In genomic region chr9:122262073-122262472, GRCh38 we compare ENCODE assay signal across 20 cellular contexts. TPM values are rescaled to one million over a fixed set of nuclear protein-coding genes. Genes with fewer than 3 reads are reported as not detected.
A peak's percentile ranks its signal among the peaks of the same experiment; 100 is the strongest.
DNase-seq lines count a peak whose midpoint lies in the region; ATAC-seq, FAIRE-seq and TF ChIP-seq lines count a peak whose summit lies in the region.
"Had no signal": no experiment of that assay in that cellular context is flagged by ENCODE, and none has a peak within 500 bp of the region (broad histone marks: within the 10 kb centered on the region; RNA-seq: fewer than 3 reads in every experiment).

No MANE protein-coding gene starts in this region.

- peak overlapping the region; percentile 94 for H3K27ac Mint-ChIP-seq in CD4-positive, alpha-beta T cell
- peak overlapping the region; percentile 59 for H3K27ac Mint-ChIP-seq in activated T-helper 17 cell treated with anti-CD3 and anti-CD28 coated beads, Interleukin-2, amount 50 U/mL, for 72 hours
- peak overlapping the region; percentile 43 for H3K27ac Mint-ChIP-seq in mesothelial cell of epicardium
- no peak overlapping the region for H3K27ac Mint-ChIP-seq in stimulated activated effector memory CD8-positive, alpha-beta T cell treated with anti-CD3 and anti-CD28 coated beads, Interleukin-12 subunit alpha, Interleukin-12 subunit beta, amount 100 ng/mL, for 72 hours

- DNase-seq in A549 (ENCODE audit: low read depth in 1 of 2, low spot score in 1 of 2), result no peak
- no peak for DNase-seq in CD4-positive, alpha-beta T cell
- DNase-seq in mesothelial cell of epicardium (ENCODE audit: low spot score in 2 of 2, unreplicated experiment in 2 of 2), result no peak
- no peak for DNase-seq in stimulated activated effector memory CD8-positive, alpha-beta T cell treated with anti-CD3 and anti-CD28 coated beads, Interleukin-12 subunit alpha, Interleukin-12 subunit beta, amount 100 ng/mL, for 72 hours (ENCODE audit: low spot score in 2 of 2)
- no peak for DNase-seq in NCI-H2196 (lab: John Stamatoyannopoulos, UW; ENCODE audit: unreplicated experiment)
- DNase-seq: activated effector memory CD4-positive, alpha-beta T cell treated with anti-CD3 and anti-CD28 coated beads, Interleukin-2, amount 50 U/mL, for 16 hours; glutamatergic neuron; nucleus accumbens; stimulated activated CD4-positive, alpha-beta T cell treated with anti-CD3 and anti-CD28 coated beads, Interleukin-4, amount 100 ng/mL, for 1 hour; stimulated activated CD8-positive, alpha-beta memory T cell treated with anti-CD3 and anti-CD28 coated beads, Interleukin-4, amount 100 ng/mL, for 48 hours had no signal

- WGBS in A549 (ENCODE audit: missing lambda C conversion rate), result 93% methylated on average over 1 of the region's 1 CpG

- no peak for TF ChIP-seq EP300 in A549 (IDR thresholded peaks at IDR 0.05)

- TF ChIP-seq CTCF in A549 (IDR thresholded peaks at IDR 0.05), result no peak
- TF ChIP-seq CTCF in CD4-positive, alpha-beta T cell (IDR thresholded peaks at IDR 0.05), result no peak
- no peak for TF ChIP-seq CTCF in mesothelial cell of epicardium (IDR thresholded peaks at IDR 0.05; ENCODE audit: unreplicated experiment)

- peaks cover 20% of the 10 kb centered on the region for H3K4me1 ChIP-seq in A549

- no peaks in the 10 kb centered on the region for H3K27me3 ChIP-seq in CD4-positive, alpha-beta T cell (ENCODE audit: control insufficient read depth, insufficient read depth, low read length)
- H3K27me3 ChIP-seq: body of pancreas, tibial artery had no signal

- FAIRE-seq in A549 (lab: Jason Lieb, UNC), result no peak
- FAIRE-seq: HTR-8/SVneo, RCC 7860 had no signal

- ATAC-seq in A549, result no peak
- ATAC-seq in CD4-positive, alpha-beta T cell (ENCODE audit: poor library complexity), result no peak
- ATAC-seq in activated T-helper 17 cell treated with anti-CD3 and anti-CD28 coated beads, Interleukin-2, amount 50 U/mL, for 72 hours (replicated peaks), result no peak
- no peak for ATAC-seq in HG02623 (IDR thresholded peaks at IDR 0.05; ENCODE audit: unreplicated experiment)
- no peak for ATAC-seq in HG02610 (IDR thresholded peaks at IDR 0.05; ENCODE audit: unreplicated experiment)
- ATAC-seq in stimulated activated effector memory CD8-positive, alpha-beta T cell treated with anti-CD3 and anti-CD28 coated beads, Interleukin-12 subunit alpha, Interleukin-12 subunit beta, amount 100 ng/mL, for 72 hours, result no peak
- ATAC-seq: body of pancreas, SK-N-SH treated with all-trans-retinoic acid at 6 μM for 48 hours had no signal

- POLR2A ChIA-PET in A549 (lab: Yijun Ruan, JAX), result no interaction called here
- POLR2A ChIA-PET in CD4-positive, alpha-beta T cell (lab: Charles Lee), result no interaction called here

- no peak for TF ChIP-seq RAD21 in A549 (conservative IDR thresholded peaks at IDR 0.05 in 1 of 2, IDR thresholded peaks at IDR 0.05 in 1 of 2)

- no peak for TF ChIP-seq POLR2A in A549 (IDR thresholded peaks at IDR 0.05; ENCODE audit: low read length)

- H3K36me3 Mint-ChIP-seq in CD4-positive, alpha-beta T cell (ENCODE audit: low read depth), result peaks cover 63% of the 10 kb centered on the region
- peaks cover 83% of the 10 kb centered on the region for H3K36me3 Mint-ChIP-seq in activated T-helper 17 cell treated with anti-CD3 and anti-CD28 coated beads, Interleukin-2, amount 50 U/mL, for 72 hours (ENCODE audit: low read depth)
- peaks cover 7% of the 10 kb centered on the region for H3K36me3 Mint-ChIP-seq in mesothelial cell of epicardium
- H3K36me3 Mint-ChIP-seq in stimulated activated effector memory CD8-positive, alpha-beta T cell treated with anti-CD3 and anti-CD28 coated beads, Interleukin-12 subunit alpha, Interleukin-12 subunit beta, amount 100 ng/mL, for 72 hours, result peaks cover 57% of the 10 kb centered on the region

- no peaks in the 10 kb centered on the region for H3K27me3 Mint-ChIP-seq in CD4-positive, alpha-beta T cell
- H3K27me3 Mint-ChIP-seq in activated T-helper 17 cell treated with anti-CD3 and anti-CD28 coated beads, Interleukin-2, amount 50 U/mL, for 72 hours, result no peaks in the 10 kb centered on the region
- H3K27me3 Mint-ChIP-seq in mesothelial cell of epicardium (ENCODE audit: low read depth), result no peaks in the 10 kb centered on the region

- H3K4me1 Mint-ChIP-seq in CD4-positive, alpha-beta T cell (ENCODE audit: low read depth), result peaks cover 64% of the 10 kb centered on the region
- H3K4me1 Mint-ChIP-seq in activated T-helper 17 cell treated with anti-CD3 and anti-CD28 coated beads, Interleukin-2, amount 50 U/mL, for 72 hours, result peaks cover 17% of the 10 kb centered on the region
- H3K4me1 Mint-ChIP-seq in mesothelial cell of epicardium, result peaks cover 29% of the 10 kb centered on the region
- H3K4me1 Mint-ChIP-seq in stimulated activated effector memory CD8-positive, alpha-beta T cell treated with anti-CD3 and anti-CD28 coated beads, Interleukin-12 subunit alpha, Interleukin-12 subunit beta, amount 100 ng/mL, for 72 hours, result peaks cover 52% of the 10 kb centered on the region

- CTCF ChIA-PET in A549 (lab: Yijun Ruan, JAX), result interaction anchor here (0.9 to 1.9 kb wide), 3 partner anchors 88 to 163 kb away, joined by 3 read pairs; no protein-coding TSS in a partner anchor
- CTCF ChIA-PET in CD4-positive, alpha-beta T cell (lab: Charles Lee), result no interaction called here

- peak overlapping the region; percentile 83 for H3K4me3 Mint-ChIP-seq in CD4-positive, alpha-beta T cell
- peak overlapping the region; percentile 94 for H3K4me3 Mint-ChIP-seq in activated T-helper 17 cell treated with anti-CD3 and anti-CD28 coated beads, Interleukin-2, amount 50 U/mL, for 72 hours
- peak overlapping the region; percentile 26 for H3K4me3 Mint-ChIP-seq in mesothelial cell of epicardium
- no peak overlapping the region for H3K4me3 Mint-ChIP-seq in stimulated activated effector memory CD8-positive, alpha-beta T cell treated with anti-CD3 and anti-CD28 coated beads, Interleukin-12 subunit alpha, Interleukin-12 subunit beta, amount 100 ng/mL, for 72 hours
- H3K4me3 Mint-ChIP-seq: HFFc6 had no signal

- H3K9me3 ChIP-seq in A549, result no peaks in the 10 kb centered on the region
- H3K9me3 ChIP-seq in CD4-positive, alpha-beta T cell (ENCODE audit: control insufficient read depth, low read length), result no peaks in the 10 kb centered on the region
- H3K9me3 ChIP-seq: body of pancreas, tibial artery had no signal

- H3K9me3 Mint-ChIP-seq in CD4-positive, alpha-beta T cell, result no peaks in the 10 kb centered on the region
- H3K9me3 Mint-ChIP-seq in activated T-helper 17 cell treated with anti-CD3 and anti-CD28 coated beads, Interleukin-2, amount 50 U/mL, for 72 hours, result no peaks in the 10 kb centered on the region
- H3K9me3 Mint-ChIP-seq in mesothelial cell of epicardium, result no peaks in the 10 kb centered on the region
- H3K9me3 Mint-ChIP-seq in stimulated activated effector memory CD8-positive, alpha-beta T cell treated with anti-CD3 and anti-CD28 coated beads, Interleukin-12 subunit alpha, Interleukin-12 subunit beta, amount 100 ng/mL, for 72 hours, result no peaks in the 10 kb centered on the region
- H3K9me3 Mint-ChIP-seq: HFFc6 had no signal

- H3K27ac ChIP-seq in A549, result no peak overlapping the region
- H3K27ac ChIP-seq in CD4-positive, alpha-beta T cell (ENCODE audit: low read depth, low read length), result no peak overlapping the region
- H3K27ac ChIP-seq: body of pancreas had no signal

- no peak overlapping the region for H3K4me3 ChIP-seq in A549
- H3K4me3 ChIP-seq: body of pancreas, tibial artery had no signal

- H3K4me2 ChIP-seq in A549, result no peak overlapping the region

- intact Hi-C loops in CD4-positive, alpha-beta T cell (cut with DNase I, micrococcal nuclease), result loop anchor here in 1 of 2 experiments (10.0 kb wide), 4 partner anchors 563 to 1677 kb away; partner anchors contain the start of genes CDK5RAP2, PDCL, RC3H2 and ZBTB26

TF ChIP-seq in A549, 52 proteins besides CTCF, POLR2A, EP300 and RAD21:
- TF ChIP-seq RFX5 (IDR thresholded peaks at IDR 0.05), result no peak
- TF ChIP-seq KDM1A (IDR thresholded peaks at IDR 0.05; ENCODE audit: low read depth), result 0 out of 2 replicates have a peak, but pooled peaks have one; percentile 24

RNA-seq across cellular contexts. Expression of gene RBM18, which starts 2.6 kb away (rescaled TPM):
- polyA plus RNA-seq in A549 (2011; rRNA removed), result 41.1 and 52.3 TPM in 2 replicates
- polyA plus RNA-seq in A549 (2012; cell fraction: cytosol; rRNA removed), result 9.1 and 9.4 TPM in 2 replicates
- polyA plus RNA-seq in A549 (2012; cell fraction: nucleus; rRNA removed), result 2.5 and 2.6 TPM in 2 replicates
- polyA plus RNA-seq in A549 (2017; fragmentation: RNase III; extraction: RNeasy Plus Mini Kit Qiagen cat#74134 plus additional on column Dnase treatment), result 13.3 to 13.8 TPM (median 13.5 TPM) in 3 replicates
- polyA minus RNA-seq in A549 (2011; rRNA and poly(A)+ RNA removed), result 14.0 and 17.6 TPM in 2 replicates
- total RNA-seq in CD4-positive, alpha-beta T cell, result 10 to 100 TPM; 25.9 to 27.0 TPM
- total RNA-seq in activated T-helper 17 cell treated with anti-CD3 and anti-CD28 coated beads, Interleukin-2, amount 50 U/mL, for 72 hours, result 10 to 100 TPM; 25.7 to 36.1 TPM
- 16.7 to 22.1 TPM (median 20.5 TPM) in 3 replicates for total RNA-seq in mesothelial cell of epicardium

RNA-seq across cellular contexts. Expression of gene MRRF, which starts 2.6 kb away (rescaled TPM):
- 107 and 115 TPM in 2 replicates for polyA plus RNA-seq in A549 (2011; rRNA removed)
- polyA plus RNA-seq in A549 (2012; cell fraction: cytosol; rRNA removed), result 49.0 and 52.1 TPM in 2 replicates
- polyA plus RNA-seq in A549 (2012; cell fraction: nucleus; rRNA removed), result 22.6 and 38.4 TPM in 2 replicates
- 62.5 to 71.5 TPM (median 63.6 TPM) in 3 replicates for polyA plus RNA-seq in A549 (2017; fragmentation: RNase III; extraction: RNeasy Plus Mini Kit Qiagen cat#74134 plus additional on column Dnase treatment)
- 53.4 and 80.2 TPM in 2 replicates for polyA minus RNA-seq in A549 (2011; rRNA and poly(A)+ RNA removed)
- total RNA-seq in CD4-positive, alpha-beta T cell, result 10 to 100 TPM; 18.4 to 18.7 TPM
- total RNA-seq in activated T-helper 17 cell treated with anti-CD3 and anti-CD28 coated beads, Interleukin-2, amount 50 U/mL, for 72 hours, result 10 to 100 TPM; 42.7 to 51.3 TPM
- 38.7 to 39.9 TPM (median 39.2 TPM) in 3 replicates for total RNA-seq in mesothelial cell of epicardium

RNA-seq across cellular contexts. Expression of gene LHX6, which starts 33.3 kb away (rescaled TPM):
- polyA plus RNA-seq in A549 (2011; rRNA removed) (0.26 and 0.29 TPM in 2 replicates), A549 (2017; fragmentation: RNase III; extraction: RNeasy Plus Mini Kit Qiagen cat#74134 plus additional on column Dnase treatment) (0.14 to 0.38 TPM (median 0.20 TPM) in 3 replicates)
- polyA plus RNA-seq in A549 (2012; cell fraction: cytosol; rRNA removed), result 0.16 and 0.22 TPM in 2 replicates
- polyA plus RNA-seq in A549 (2012; cell fraction: nucleus; rRNA removed), result 0.20 and 0.40 TPM in 2 replicates
- polyA minus RNA-seq in A549 (2011; rRNA and poly(A)+ RNA removed), result 0.19 and 0.21 TPM in 2 replicates
- total RNA-seq in CD4-positive, alpha-beta T cell, result not detected
- total RNA-seq in activated T-helper 17 cell treated with anti-CD3 and anti-CD28 coated beads, Interleukin-2, amount 50 U/mL, for 72 hours, result not detected
- total RNA-seq in mesothelial cell of epicardium, result 0.09 TPM in 1 of 3 replicates, not detected in the others
- total RNA-seq: HFFc6 had no signal
- polyA plus RNA-seq: BJ had no signal
